Comparison of ENCODE assay signal across 8 cellular contexts in the genomic region with DNA sequence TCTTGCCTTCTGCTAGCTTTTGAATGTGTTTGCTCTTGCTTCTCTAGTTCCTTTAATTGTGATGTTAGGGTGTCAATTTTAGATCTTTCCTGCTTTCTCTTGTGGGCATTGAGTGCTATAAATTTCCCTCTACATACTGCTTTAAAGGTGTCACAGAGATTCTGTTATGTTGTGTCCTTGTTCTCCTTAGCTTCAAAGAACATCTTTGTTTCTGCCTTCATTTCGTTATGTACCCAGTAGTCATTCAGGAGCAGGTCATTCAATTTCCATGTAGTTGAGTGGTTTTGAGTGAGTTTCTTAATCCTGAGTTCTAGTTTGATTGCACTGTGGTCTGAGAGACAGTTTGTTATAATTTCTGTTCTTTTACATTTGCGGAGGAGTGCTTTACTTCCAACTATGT.
DNase-seq lines count a peak whose midpoint lies in the region; ATAC-seq, FAIRE-seq and TF ChIP-seq lines count a peak whose summit lies in the region.
"Not testable (repeated sequence)": the region's sequence is repeated elsewhere in the genome, so short reads cannot be mapped to it uniquely, and the experiment has no call there.

No MANE protein-coding gene starts in this region.

- not testable (repeated sequence) for H3K36me3 ChIP-seq in PC-3 (ENCODE audit: low read depth, low read length); astrocyte (ENCODE audit: insufficient read depth, low read length); keratinocyte (ENCODE audit: control insufficient read depth in 2 of 2, extremely low read depth in 1 of 2, insufficient read depth in 2 of 2, low read length in 2 of 2); smooth muscle cell (ENCODE audit: low read depth)

- H3K4me2 ChIP-seq in PC-3 (ENCODE audit: low read length); astrocyte (ENCODE audit: low read length); keratinocyte (ENCODE audit: control insufficient read depth, extremely low read depth, insufficient read depth, low read depth, low read length); smooth muscle cell: not testable (repeated sequence)

- dilution Hi-C loops in keratinocyte (cut with MboI; ENCODE audit: extremely low pct_ligation_motif_present, low sequenced_read_pairs): not testable (repeated sequence)

- H3K9me2 ChIP-seq in PC-3 (replicated peaks; ENCODE audit: low read length): not testable (repeated sequence)

- not testable (repeated sequence) for H3K9ac ChIP-seq in PC-3 (ENCODE audit: low read length); astrocyte (ENCODE audit: low read length); keratinocyte (ENCODE audit: control insufficient read depth, extremely low read depth, insufficient read depth, low read length); smooth muscle cell (ENCODE audit: low read depth)

- not testable (repeated sequence) for H3K79me2 ChIP-seq in PC-3 (ENCODE audit: low read length); astrocyte (ENCODE audit: insufficient read depth, low read length); keratinocyte (ENCODE audit: control insufficient read depth, insufficient read depth, low read length); smooth muscle cell (ENCODE audit: low read depth)

- 23% methylated on average over 2 of the region's 2 CpGs for WGBS in smooth muscle cell (ENCODE audit: low lambda C conversion rate)

- not testable (repeated sequence) for H3K4me3 ChIP-seq in PC-3 (ENCODE audit: low read length); astrocyte (ENCODE audit: insufficient read depth, low read depth, low read length); fibroblast of mammary gland (ENCODE audit: control insufficient read depth, low read depth, low read length); keratinocyte (ENCODE audit: control insufficient read depth in 2 of 3, extremely low read depth in 1 of 3, insufficient read depth in 2 of 3, low read depth in 1 of 3, low read length in 3 of 3); smooth muscle cell

- H3K9me3 ChIP-seq in PC-3 (ENCODE audit: low read length); astrocyte (ENCODE audit: insufficient read depth, low read depth, low read length); keratinocyte (ENCODE audit: control insufficient read depth, low read depth, low read length); smooth muscle cell (replicated peaks; ENCODE audit: low read depth): not testable (repeated sequence)

- DNase-seq in A172 (ENCODE audit: low spot score) (peak; percentile 46), HFFc6 (peak; percentile 15), PC-3 (peak; percentile 43), astrocyte (ENCODE audit: low read depth) (peak; percentile 63), fibroblast of mammary gland (ENCODE audit: low read depth) (peak; percentile 69), keratinocyte (ENCODE audit: low read depth, low spot score) (peak; percentile 17)
- not testable (repeated sequence) for DNase-seq in chondrocyte (ENCODE audit: low spot score); smooth muscle cell (lab: John Stamatoyannopoulos, UW; ENCODE audit: unreplicated experiment)

- not testable (repeated sequence) for H3K27me3 ChIP-seq in PC-3 (ENCODE audit: low read length); astrocyte (ENCODE audit: insufficient read depth, low read length); keratinocyte (ENCODE audit: control insufficient read depth, extremely low read depth, insufficient read depth, low read length); smooth muscle cell (ENCODE audit: low read depth)

- not testable (repeated sequence) for BruUV-seq in PC-3 (replicated peaks; lab: Mats Ljungman, UMichigan)

- TF ChIP-seq CTCF in HFFc6 (IDR thresholded peaks at IDR 0.05); PC-3 (conservative IDR thresholded peaks at IDR 0.05; ENCODE audit: low read depth, low read length); astrocyte (IDR thresholded peaks at IDR 0.05; ENCODE audit: insufficient read depth, low read depth, low read length); chondrocyte (IDR thresholded peaks at IDR 0.05); fibroblast of mammary gland (conservative IDR thresholded peaks at IDR 0.05; ENCODE audit: control insufficient read depth, insufficient read depth, low read depth, low read length); keratinocyte (optimal IDR thresholded peaks at IDR 0.05 in 1 of 3, IDR thresholded peaks at IDR 0.05 in 1 of 3, conservative IDR thresholded peaks at IDR 0.05 in 1 of 3; ENCODE audit: extremely low read depth in 1 of 3, insufficient read depth in 2 of 3, low read length in 3 of 3); smooth muscle cell (IDR thresholded peaks at IDR 0.05; ENCODE audit: borderline replicate concordance, insufficient read depth, poor library complexity, severe bottlenecking): not testable (repeated sequence)

- H3K27me3 Mint-ChIP-seq in HFFc6 (ENCODE audit: insufficient read depth); astrocyte (ENCODE audit: low read depth, unreplicated experiment); chondrocyte (ENCODE audit: low read depth): not testable (repeated sequence)

- H3K4me1 ChIP-seq in PC-3 (ENCODE audit: insufficient read depth, low read length): peaks cover 13% of the 10 kb centered on the region; the same call in 1 of the 2 replicates
- peaks cover 13% of the 10 kb centered on the region for H3K4me1 ChIP-seq in astrocyte (ENCODE audit: insufficient read depth, low read length)
- H3K4me1 ChIP-seq in keratinocyte (ENCODE audit: control insufficient read depth, extremely low read depth, insufficient read depth, low read length); smooth muscle cell (ENCODE audit: low read depth): not testable (repeated sequence)

- CTCF ChIA-PET in PC-3 (lab: Charles Lee): not testable (repeated sequence)

- POLR2A ChIA-PET in PC-3 (lab: Charles Lee; ENCODE audit: unreplicated experiment): not testable (repeated sequence)

- FAIRE-seq in astrocyte (lab: Jason Lieb, UNC); keratinocyte (lab: Jason Lieb, UNC): not testable (repeated sequence)

- H3K9me3 Mint-ChIP-seq in HFFc6: peaks cover 30% of the 10 kb centered on the region
- not testable (repeated sequence) for H3K9me3 Mint-ChIP-seq in astrocyte (ENCODE audit: unreplicated experiment)
- peaks cover 16% of the 10 kb centered on the region for H3K9me3 Mint-ChIP-seq in chondrocyte (ENCODE audit: low read depth)

- not testable (repeated sequence) for H2AFZ ChIP-seq in PC-3 (ENCODE audit: low read length); astrocyte (ENCODE audit: low read depth, low read length); keratinocyte (ENCODE audit: control insufficient read depth, low read length); smooth muscle cell (ENCODE audit: low read depth)

- intact Hi-C loops in PC-3 (cut with micrococcal nuclease): loop anchor here (1.0 kb wide), 1 partner anchor 10 kb away; no protein-coding TSS in a partner anchor

- H3K4me1 Mint-ChIP-seq in HFFc6 (ENCODE audit: low read depth); astrocyte (ENCODE audit: low read depth, unreplicated experiment): not testable (repeated sequence)
- peaks cover 36% of the 10 kb centered on the region for H3K4me1 Mint-ChIP-seq in chondrocyte (ENCODE audit: low read depth)

- not testable (repeated sequence) for H3K9me1 ChIP-seq in keratinocyte (ENCODE audit: control insufficient read depth, extremely low read depth, insufficient read depth, low read length)

- not testable (repeated sequence) for H4K20me1 ChIP-seq in PC-3 (ENCODE audit: low read length); astrocyte (ENCODE audit: insufficient read depth, low read length); keratinocyte (ENCODE audit: control insufficient read depth, extremely low read depth, insufficient read depth, low read length); smooth muscle cell (ENCODE audit: low read depth)

- H3K4me3 Mint-ChIP-seq in HFFc6; astrocyte (ENCODE audit: unreplicated experiment); chondrocyte (ENCODE audit: unreplicated experiment): not testable (repeated sequence)

- not testable (repeated sequence) for H3K36me3 Mint-ChIP-seq in HFFc6 (ENCODE audit: low read depth); astrocyte (ENCODE audit: low read depth, unreplicated experiment)
- peaks cover 13% of the 10 kb centered on the region for H3K36me3 Mint-ChIP-seq in chondrocyte (ENCODE audit: low read depth)

- not testable (repeated sequence) for H3K27ac Mint-ChIP-seq in HFFc6
- peak overlapping the region; percentile 77 for H3K27ac Mint-ChIP-seq in astrocyte (ENCODE audit: unreplicated experiment)
- H3K27ac Mint-ChIP-seq in chondrocyte (ENCODE audit: unreplicated experiment): peak overlapping the region; percentile 77

- H3F3A ChIP-seq in PC-3 (ENCODE audit: low read length, unreplicated experiment); smooth muscle cell (ENCODE audit: low read depth): not testable (repeated sequence)

- peak overlapping the region; percentile 60 for H3K27ac ChIP-seq in PC-3 (ENCODE audit: low read length)
- peak overlapping the region; percentile 61 for H3K27ac ChIP-seq in astrocyte (ENCODE audit: low read depth, low read length)
- H3K27ac ChIP-seq in keratinocyte (ENCODE audit: control insufficient read depth, insufficient read depth, low read length): not testable (repeated sequence)
- peak overlapping the region; percentile 38 for H3K27ac ChIP-seq in smooth muscle cell (ENCODE audit: low read depth)

- not testable (repeated sequence) for ATAC-seq in PC-3
